In genomic region chr18:35289293-35290069, GRCh38 we compare ENCODE assay signal across 8 cellular contexts. TPM values are rescaled to one million over a fixed set of nuclear protein-coding genes. Genes with fewer than 3 reads are reported as not detected.
DNase-seq lines count a peak whose midpoint lies in the region; ATAC-seq, FAIRE-seq and TF ChIP-seq lines count a peak whose summit lies in the region.

No MANE protein-coding gene starts in this region.

- H3K14ac ChIP-seq in H1 (ENCODE audit: insufficient read length), result no peak overlapping the region

- no peaks in the 10 kb centered on the region for H4K20me1 ChIP-seq in H1 (replicated peaks in 1 of 2; ENCODE audit: control insufficient read depth in 1 of 2, insufficient read depth in 2 of 2, low read length in 2 of 2)

- no peak for TF ChIP-seq RAD21 in H1 (IDR thresholded peaks at IDR 0.05 in 1 of 2, conservative IDR thresholded peaks at IDR 0.05 in 1 of 2; ENCODE audit: low read depth in 2 of 2, low read length in 2 of 2)

- H3K4me3 ChIP-seq in BE2C (ENCODE audit: low read depth, low read length), result peak overlapping the region; percentile 76
- peak overlapping the region; percentile 83 to 97 (median 90) for H3K4me3 ChIP-seq in H1 (ENCODE audit: extremely low read depth in 1 of 4, insufficient read depth in 2 of 4, low read depth in 3 of 4, low read length in 4 of 4)
- H3K4me3 ChIP-seq in thoracic aorta, result peak overlapping the region; percentile 87

- H3K9me3 ChIP-seq in BE2C, result no peaks in the 10 kb centered on the region
- no peaks in the 10 kb centered on the region for H3K9me3 ChIP-seq in T-helper 17 cell (ENCODE audit: control insufficient read depth, low read length, poor library complexity, severe bottlenecking)
- H3K9me3 ChIP-seq in H1 (ENCODE audit: insufficient read depth in 2 of 2, low read depth in 1 of 2, low read length in 1 of 2), result peaks cover 5% of the 10 kb centered on the region in 2 experiments; a peak in 3 of 4 replicates
- no peaks in the 10 kb centered on the region for H3K9me3 ChIP-seq in thoracic aorta

- H2BK5ac ChIP-seq in H1 (ENCODE audit: low read depth, low read length), result peak overlapping the region; percentile 12; the same call in 1 of the 2 replicates

- H3K56ac ChIP-seq in H1 (replicated peaks; ENCODE audit: insufficient read length, low read depth, low read length), result peak overlapping the region; percentile 74

- DNase-seq in BE2C (no peak), T-helper 17 cell (peak in 1 of 3 donors; percentile 17), H1 (ENCODE audit: low read depth in 1 of 2, low spot score in 2 of 2) (peak in 1 of 2 experiments; percentile 50), midbrain (lab: John Stamatoyannopoulos, UW) (peak; percentile 44), thoracic aorta (ENCODE audit: low spot score) (no peak), DMS153 (lab: John Stamatoyannopoulos, UW) (no peak)

- H2BK20ac ChIP-seq in H1 (ENCODE audit: low read length), result peak overlapping the region; percentile 3; the same call in 1 of the 2 replicates

- POLR2A ChIA-PET in H1 (lab: Charles Lee; ENCODE audit: partially characterized antibody), result interaction anchor here (0.6 to 3.5 kb wide), 19 partner anchors 10 to 263 kb away, joined by 3 to 53 read pairs (median 4); partner anchors contain the start of genes ZNF24 and ZNF397

- peak overlapping the region; percentile 93 for H3K27ac Mint-ChIP-seq in T-helper 17 cell

- H2BK15ac ChIP-seq in H1 (ENCODE audit: low read length), result no peak overlapping the region

- H3K36me3 Mint-ChIP-seq in T-helper 17 cell (ENCODE audit: low read depth), result peaks cover 7% of the 10 kb centered on the region

- FAIRE-seq in H1 (lab: Jason Lieb, UNC), result no peak

- H3K27ac ChIP-seq in H1 (ENCODE audit: low read depth, low read length), result peak overlapping the region; percentile 62
- peak overlapping the region; percentile 58 to 76 for H3K27ac ChIP-seq in thoracic aorta

- CTCF ChIA-PET in H1 (lab: Charles Lee; ENCODE audit: partially characterized antibody), result interaction anchor here (1.3 to 2.1 kb wide), 6 partner anchors 13 to 66 kb away, joined by 3 to 11 read pairs (median 4); no protein-coding TSS in a partner anchor

- peaks cover 30% of the 10 kb centered on the region for H3K4me1 Mint-ChIP-seq in T-helper 17 cell

- peaks cover 13% of the 10 kb centered on the region for H3K79me1 ChIP-seq in H1 (ENCODE audit: low read depth, low read length)

- H3K9ac ChIP-seq in H1 (replicated peaks in 1 of 4; ENCODE audit: extremely low read depth in 1 of 4, low read depth in 3 of 4, low read length in 3 of 4), result peak overlapping the region; percentile 46 to 91 (median 64)

- H2BK12ac ChIP-seq in H1 (ENCODE audit: low read depth, low read length), result 0 out of 2 replicates have a peak overlapping the region, but pooled peaks have one; percentile 51

- H3K23me2 ChIP-seq in H1 (ENCODE audit: low read depth, low read length), result peaks cover 9% of the 10 kb centered on the region

- no peak for TF ChIP-seq POLR2A in H1 (IDR thresholded peaks at IDR 0.05; ENCODE audit: control extremely low read depth in 1 of 2, low read depth in 2 of 2, low read length in 2 of 2)

- H4K8ac ChIP-seq in H1 (ENCODE audit: extremely low read depth, insufficient read depth, low read length), result peak overlapping the region; percentile 6; the same call in 1 of the 2 replicates

- peak overlapping the region; percentile 85 to 91 for H3K4me2 ChIP-seq in H1 (ENCODE audit: insufficient read depth in 1 of 2, low read depth in 2 of 2, low read length in 2 of 2)

- H3K18ac ChIP-seq in H1 (ENCODE audit: extremely low read depth, low read length), result peak overlapping the region; percentile 24; the same call in 1 of the 2 replicates

- TF ChIP-seq EP300 in H1 (IDR thresholded peaks at IDR 0.05; ENCODE audit: borderline replicate concordance in 1 of 2, low read depth in 2 of 2, low read length in 2 of 2), result no peak

- H3K4ac ChIP-seq in H1 (replicated peaks; ENCODE audit: insufficient read length, low read depth, low read length), result peak overlapping the region; percentile 81

- no peaks in the 10 kb centered on the region for H3K27me3 ChIP-seq in BE2C
- no peaks in the 10 kb centered on the region for H3K27me3 ChIP-seq in H1 (replicated peaks in 1 of 4; ENCODE audit: control insufficient read depth in 3 of 4, extremely low read depth in 1 of 4, insufficient read depth in 3 of 4, low read length in 3 of 4)
- H3K27me3 ChIP-seq in thoracic aorta (replicated peaks; ENCODE audit: insufficient read depth), result no peaks in the 10 kb centered on the region

- ATAC-seq in GM19025 (IDR thresholded peaks at IDR 0.05; ENCODE audit: low read depth, unreplicated experiment) (peak; percentile 12), HG03159 (IDR thresholded peaks at IDR 0.05; ENCODE audit: unreplicated experiment) (peak; percentile 32), T-helper 17 cell (peak; percentile 44), thoracic aorta (ENCODE audit: insufficient number of reproducible peaks, low FRiP score, low read depth) (no peak)

- no peak overlapping the region for H2AK5ac ChIP-seq in H1 (ENCODE audit: low read depth, low read length)

- H4K5ac ChIP-seq in H1 (ENCODE audit: insufficient read length, low read depth, low read length), result peak overlapping the region; percentile 81

- peak overlapping the region; percentile 10 for H4K91ac ChIP-seq in H1 (replicated peaks; ENCODE audit: insufficient read length, low read length)

- H3K36me3 ChIP-seq in BE2C (no peaks in the 10 kb centered on the region), H1 (ENCODE audit: control insufficient read depth in 2 of 4, insufficient read depth in 4 of 4, low read length in 3 of 4) (peaks cover 0 to 8% (median 4%) of the 10 kb centered on the region in 4 experiments; a peak in 5 of 8 replicates), thoracic aorta (no peaks in the 10 kb centered on the region)

- peak overlapping the region; percentile 90 for H2AFZ ChIP-seq in H1 (ENCODE audit: low read length)

- peak overlapping the region; percentile 89 for H3K4me3 Mint-ChIP-seq in T-helper 17 cell

- H3K4me1 ChIP-seq in BE2C (no peaks in the 10 kb centered on the region), H1 (replicated peaks in 1 of 4; ENCODE audit: control insufficient read depth in 3 of 4, insufficient read depth in 4 of 4, low read length in 3 of 4) (peaks cover 0 to 10% (median 0%) of the 10 kb centered on the region in 4 experiments; a peak in 2 of 7 replicates), thoracic aorta (ENCODE audit: control insufficient read depth in 1 of 2, low read depth in 2 of 2) (peaks cover 0 to 41% of the 10 kb centered on the region in 2 donors)

- no peak overlapping the region for H2BK120ac ChIP-seq in H1 (replicated peaks; ENCODE audit: low read depth, low read length)

- peaks cover 0 to 52% of the 10 kb centered on the region in 2 experiments; a peak in 2 of 4 replicates for H3K79me2 ChIP-seq in H1 (ENCODE audit: control insufficient read depth in 1 of 2, insufficient read depth in 2 of 2, low read length in 2 of 2)

- TF ChIP-seq CTCF in BE2C (IDR thresholded peaks at IDR 0.05; ENCODE audit: low read depth, low read length), result no peak
- no peak for TF ChIP-seq CTCF in H1 (IDR thresholded peaks at IDR 0.05; ENCODE audit: control extremely low read depth in 1 of 3, insufficient read depth in 1 of 3, low read depth in 1 of 3, low read length in 3 of 3)
- no peak for TF ChIP-seq CTCF in thoracic aorta (IDR thresholded peaks at IDR 0.05)

- H3K27me3 Mint-ChIP-seq in T-helper 17 cell, result no peaks in the 10 kb centered on the region

- 30% methylated on average over 14 of the region's 14 CpGs; no CpG with 5 or more reads in 1 of the 2 experiments for WGBS in H1 (ENCODE audit: extremely low coverage in 1 of 2, insufficient coverage in 1 of 2, insufficient read length in 1 of 2, insufficient replicate concordance in 2 of 2, low coverage in 1 of 2, low lambda C conversion rate in 2 of 2, missing lambda C conversion rate in 1 of 2), 2 experiments

- no peak overlapping the region for H3K23ac ChIP-seq in H1 (ENCODE audit: insufficient read length)

RNA-seq across cellular contexts. Expression of gene ZSCAN30, which starts 0.5 kb away (rescaled TPM):
- 6.8 TPM for polyA plus RNA-seq in BE2C (2012; ENCODE audit: insufficient read depth, insufficient read length, low read depth)
- 10 to 100 TPM in 1 of 2 donors, 1 to 10 TPM in 1; 10.0 to 11.1 TPM for total RNA-seq in T-helper 17 cell
- total RNA-seq in H1 (2021; fragmentation: NEBNext Ultra II Directional; extraction: Animal tissue kit (Norgen Biotek cat#: 25700)), result 9.9 and 10.3 TPM in 2 replicates
- 4.3 and 4.4 TPM in 2 replicates for polyA plus RNA-seq in H1 (2011; rRNA removed)
- 6.2 TPM for polyA plus RNA-seq in H1 (2011; cell fraction: cytosol; rRNA removed)
- polyA plus RNA-seq in H1 (2011; cell fraction: nucleus; rRNA removed), result 17.6 TPM
- polyA plus RNA-seq in H1 (2012, experiment 1 of 2), result 8.2 to 10.1 TPM (median 9.6 TPM) in 4 replicates
- polyA plus RNA-seq in H1 (2012, experiment 2 of 2), result 0.80 TPM
- polyA plus RNA-seq in H1 (2013, experiment 1 of 2), result 8.9 TPM
- 7.1 TPM for polyA plus RNA-seq in H1 (2013, experiment 2 of 2)
- polyA minus RNA-seq in H1 (2011; rRNA and poly(A)+ RNA removed), result 11.8 and 13.1 TPM in 2 replicates
- 8.4 TPM for polyA minus RNA-seq in H1 (2011; cell fraction: cytosol; rRNA and poly(A)+ RNA removed)
- 22.0 TPM for polyA minus RNA-seq in H1 (2011; cell fraction: nucleus; rRNA and poly(A)+ RNA removed)
- total RNA-seq in thoracic aorta, result 10 to 100 TPM; 19.5 to 45.8 TPM

RNA-seq across cellular contexts. Expression of gene ZNF397, which starts 48.6 kb away (rescaled TPM):
- 21.9 TPM for polyA plus RNA-seq in BE2C (2012; ENCODE audit: insufficient read depth, insufficient read length, low read depth)
- total RNA-seq in T-helper 17 cell (10 to 100 TPM; 10.1 to 10.4 TPM), thoracic aorta (10 to 100 TPM; 16.2 to 45.8 TPM)
- 38.9 and 39.5 TPM in 2 replicates for total RNA-seq in H1 (2021; fragmentation: NEBNext Ultra II Directional; extraction: Animal tissue kit (Norgen Biotek cat#: 25700))
- 9.0 and 9.8 TPM in 2 replicates for polyA plus RNA-seq in H1 (2011; rRNA removed)
- 19.3 TPM for polyA plus RNA-seq in H1 (2011; cell fraction: cytosol; rRNA removed)
- 18.0 TPM for polyA plus RNA-seq in H1 (2011; cell fraction: nucleus; rRNA removed)
- polyA plus RNA-seq in H1 (2012, experiment 1 of 2), result 25.3 to 40.4 TPM (median 29.6 TPM) in 4 replicates
- 3.4 TPM for polyA plus RNA-seq in H1 (2012, experiment 2 of 2)
- polyA plus RNA-seq in H1 (2013, experiment 1 of 2), result 27.2 TPM
- polyA plus RNA-seq in H1 (2013, experiment 2 of 2), result 25.5 TPM
- 27.7 and 39.9 TPM in 2 replicates for polyA minus RNA-seq in H1 (2011; rRNA and poly(A)+ RNA removed)
- 18.5 TPM for polyA minus RNA-seq in H1 (2011; cell fraction: cytosol; rRNA and poly(A)+ RNA removed)
- 44.7 TPM for polyA minus RNA-seq in H1 (2011; cell fraction: nucleus; rRNA and poly(A)+ RNA removed)

RNA-seq across cellular contexts. Expression of gene ZNF24, which starts 54.7 kb away (rescaled TPM):
- polyA plus RNA-seq in BE2C (2012; ENCODE audit: insufficient read depth, insufficient read length, low read depth), result 29.7 TPM
- 10 to 100 TPM; 59.9 to 67.4 TPM for total RNA-seq in T-helper 17 cell
- total RNA-seq in H1 (2021; fragmentation: NEBNext Ultra II Directional; extraction: Animal tissue kit (Norgen Biotek cat#: 25700)), result 56.9 and 60.1 TPM in 2 replicates
- 7.3 and 12.5 TPM in 2 replicates for polyA plus RNA-seq in H1 (2011; rRNA removed)
- 15.1 TPM for polyA plus RNA-seq in H1 (2011; cell fraction: cytosol; rRNA removed)
- 15.3 TPM for polyA plus RNA-seq in H1 (2011; cell fraction: nucleus; rRNA removed)
- polyA plus RNA-seq in H1 (2012, experiment 1 of 2), result 14.6 to 30.6 TPM (median 18.9 TPM) in 4 replicates
- 1.5 TPM for polyA plus RNA-seq in H1 (2012, experiment 2 of 2)
- polyA plus RNA-seq in H1 (2013, experiment 1 of 2), result 25.4 TPM
- polyA plus RNA-seq in H1 (2013, experiment 2 of 2), result 24.7 TPM
- polyA minus RNA-seq in H1 (2011; rRNA and poly(A)+ RNA removed), result 50.2 and 61.1 TPM in 2 replicates
- 17.4 TPM for polyA minus RNA-seq in H1 (2011; cell fraction: cytosol; rRNA and poly(A)+ RNA removed)
- polyA minus RNA-seq in H1 (2011; cell fraction: nucleus; rRNA and poly(A)+ RNA removed), result 32.4 TPM
- 10 to 100 TPM; 26.1 to 40.8 TPM for total RNA-seq in thoracic aorta
